Comparison of ENCODE assay signal across 15 cellular contexts in the genomic region with DNA sequence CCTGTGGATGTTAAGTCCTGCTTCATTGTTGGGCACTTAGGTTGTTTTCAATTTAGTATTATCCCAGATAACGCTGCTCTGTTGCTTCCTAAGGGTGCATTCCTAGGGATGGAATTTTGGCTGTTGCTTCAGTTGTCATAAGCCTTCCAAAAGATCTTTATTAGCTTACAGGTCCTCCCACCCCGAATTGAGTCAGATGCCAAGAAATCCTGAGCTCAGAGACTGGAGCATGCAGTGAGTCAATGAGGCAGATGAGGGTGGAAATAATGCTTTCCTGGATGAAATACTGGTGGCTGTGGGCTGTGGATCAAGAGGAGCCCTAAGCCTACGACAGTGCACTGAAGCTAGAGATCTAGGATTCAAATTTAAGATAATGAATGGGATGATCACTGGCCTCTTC. TPM values are rescaled to one million over a fixed set of nuclear protein-coding genes. Genes with fewer than 3 reads are reported as not detected.
DNase-seq lines count a peak whose midpoint lies in the region; ATAC-seq, FAIRE-seq and TF ChIP-seq lines count a peak whose summit lies in the region.
"Had no signal": no experiment of that assay in that cellular context is flagged by ENCODE, and none has a peak within 500 bp of the region (broad histone marks: within the 10 kb centered on the region; RNA-seq: fewer than 3 reads in every experiment).

No MANE protein-coding gene starts in this region.

- FAIRE-seq in astrocyte (lab: Jason Lieb, UNC) (peak; percentile 39), HepG2 (lab: Jason Lieb, UNC) (no peak)
- FAIRE-seq: H1 had no signal

- DNase-seq in GM23248, result peak; percentile 88
- DNase-seq in astrocyte (ENCODE audit: low read depth), result peak; percentile 88
- DNase-seq in foreskin keratinocyte, result peak; percentile 9 to 38
- no peak for DNase-seq in prostate gland (ENCODE audit: low spot score)
- DNase-seq in HepG2 (ENCODE audit: low spot score), result no peak
- DNase-seq: activated naive CD4-positive, alpha-beta T cell treated with anti-CD3 and anti-CD28 coated beads for 36 hours; GF-D8; NCI-H1105 treated with DMSO at 0.1 percent for 48 hours; ovary had no signal

- H3K4me2 ChIP-seq in GM23248 (ENCODE audit: unreplicated experiment) (peak overlapping the region; percentile 19), astrocyte (ENCODE audit: low read length) (peak overlapping the region; percentile 13), HepG2 (ENCODE audit: low read depth, low read length) (no peak overlapping the region)

- H3K4me1 ChIP-seq in GM23248 (ENCODE audit: insufficient read depth), result peaks cover 15% of the 10 kb centered on the region
- H3K4me1 ChIP-seq in astrocyte (ENCODE audit: insufficient read depth, low read length), result peaks cover 10% of the 10 kb centered on the region
- H3K4me1 ChIP-seq in foreskin keratinocyte, result no peaks in the 10 kb centered on the region
- H3K4me1 ChIP-seq in stomach smooth muscle (ENCODE audit: control insufficient read depth, insufficient read depth, low read length), result peaks cover 18% of the 10 kb centered on the region
- H3K4me1 ChIP-seq in prostate gland (replicated peaks), result no peaks in the 10 kb centered on the region
- no peaks in the 10 kb centered on the region for H3K4me1 ChIP-seq in HepG2 (ENCODE audit: insufficient read depth, low read length)

- no peaks in the 10 kb centered on the region for H3K27me3 ChIP-seq in GM23248 (replicated peaks; ENCODE audit: insufficient read depth)
- no peaks in the 10 kb centered on the region for H3K27me3 ChIP-seq in astrocyte (ENCODE audit: insufficient read depth, low read length)
- H3K27me3 ChIP-seq in foreskin keratinocyte, result no peaks in the 10 kb centered on the region
- no peaks in the 10 kb centered on the region for H3K27me3 ChIP-seq in stomach smooth muscle (ENCODE audit: control insufficient read depth in 1 of 2, insufficient read depth in 2 of 2, low read length in 2 of 2)
- no peaks in the 10 kb centered on the region for H3K27me3 ChIP-seq in prostate gland (replicated peaks; ENCODE audit: insufficient read depth)
- H3K27me3 ChIP-seq in HepG2 (ENCODE audit: control insufficient read depth in 1 of 2, insufficient read depth in 2 of 2, low read length in 2 of 2), result no peaks in the 10 kb centered on the region
- H3K27me3 ChIP-seq: ovary had no signal

- H3K79me2 ChIP-seq in GM23248 (ENCODE audit: insufficient read depth) (peaks cover 11% of the 10 kb centered on the region; the same call in 1 of the 2 replicates), astrocyte (ENCODE audit: insufficient read depth, low read length) (peaks cover 5% of the 10 kb centered on the region), HepG2 (ENCODE audit: insufficient read depth, low read length) (no peaks in the 10 kb centered on the region)

- no peak overlapping the region for H3K4me3 Mint-ChIP-seq in astrocyte (ENCODE audit: unreplicated experiment)
- H3K4me3 Mint-ChIP-seq: activated naive CD4-positive, alpha-beta T cell treated with anti-CD3 and anti-CD28 coated beads for 36 hours had no signal

- H3K4me1 Mint-ChIP-seq in astrocyte (ENCODE audit: low read depth, unreplicated experiment), result peaks cover 2% of the 10 kb centered on the region

- H2AFZ ChIP-seq in GM23248 (no peak overlapping the region), astrocyte (ENCODE audit: low read depth, low read length) (no peak overlapping the region), HepG2 (ENCODE audit: low read length) (no peak overlapping the region)

- H3K9me3 ChIP-seq in GM23248 (ENCODE audit: low read depth) (no peaks in the 10 kb centered on the region), astrocyte (ENCODE audit: insufficient read depth, low read depth, low read length) (no peaks in the 10 kb centered on the region), stomach smooth muscle (ENCODE audit: control insufficient read depth in 2 of 2, low read length in 2 of 2) (no peaks in the 10 kb centered on the region), prostate gland (no peaks in the 10 kb centered on the region), HepG2 (ENCODE audit: low read length) (no peaks in the 10 kb centered on the region)
- H3K9me3 ChIP-seq: ovary had no signal

- H4K20me1 ChIP-seq in GM23248 (ENCODE audit: insufficient read depth), result no peaks in the 10 kb centered on the region
- H4K20me1 ChIP-seq in astrocyte (ENCODE audit: insufficient read depth, low read length), result peaks cover 49% of the 10 kb centered on the region
- no peaks in the 10 kb centered on the region for H4K20me1 ChIP-seq in HepG2 (ENCODE audit: insufficient read depth, low read length)

- H3K9ac ChIP-seq in GM23248, result no peak overlapping the region
- no peak overlapping the region for H3K9ac ChIP-seq in astrocyte (ENCODE audit: low read length)
- H3K9ac ChIP-seq in stomach smooth muscle (ENCODE audit: low read length in 2 of 2), result no peak overlapping the region
- no peak overlapping the region for H3K9ac ChIP-seq in HepG2 (ENCODE audit: insufficient read depth, low read depth, low read length)

- no peaks in the 10 kb centered on the region for H3K9me3 Mint-ChIP-seq in astrocyte (ENCODE audit: unreplicated experiment)
- H3K9me3 Mint-ChIP-seq: activated naive CD4-positive, alpha-beta T cell treated with anti-CD3 and anti-CD28 coated beads for 36 hours had no signal

- H3K36me3 ChIP-seq in GM23248 (ENCODE audit: low read depth), result peaks cover 10% of the 10 kb centered on the region; the same call in 1 of the 2 replicates
- H3K36me3 ChIP-seq in astrocyte (ENCODE audit: insufficient read depth, low read length), result peaks cover 22% of the 10 kb centered on the region
- H3K36me3 ChIP-seq in stomach smooth muscle (ENCODE audit: control insufficient read depth in 2 of 2, insufficient read depth in 2 of 2, low read length in 2 of 2), result peaks cover 6 to 11% of the 10 kb centered on the region in 2 donors
- no peaks in the 10 kb centered on the region for H3K36me3 ChIP-seq in prostate gland
- H3K36me3 ChIP-seq in HepG2 (replicated peaks in 1 of 2; ENCODE audit: control insufficient read depth in 1 of 2, insufficient read depth in 2 of 2, low read length in 2 of 2), result peaks cover 13 to 44% of the 10 kb centered on the region in 2 experiments
- H3K36me3 ChIP-seq: ovary had no signal

- no peak for TF ChIP-seq POLR2A in prostate gland (IDR thresholded peaks at IDR 0.05)
- TF ChIP-seq POLR2A in HepG2 (IDR thresholded peaks at IDR 0.05; ENCODE audit: insufficient read depth in 1 of 2, low read depth in 2 of 2, low read length in 2 of 2), result no peak

- H3K9me2 ChIP-seq in GM23248 (ENCODE audit: insufficient read depth), result no peaks in the 10 kb centered on the region

- no peak for TF ChIP-seq EP300 in HepG2 (IDR thresholded peaks at IDR 0.05; ENCODE audit: low read depth in 2 of 2, low read length in 2 of 2)
- TF ChIP-seq EP300 in HepG2 (CRISPR knock-in tag; IDR thresholded peaks at IDR 0.05; ENCODE audit: borderline replicate concordance), result no peak

- intact Hi-C loops in prostate gland (cut with DNase I), result no loop called here
- intact Hi-C loops in HepG2 (cut with micrococcal nuclease; ENCODE audit: unreplicated experiment), result no loop called here

- TF ChIP-seq RAD21 in HepG2 (CRISPR knock-in tag; IDR thresholded peaks at IDR 0.05), result no peak

- in situ Hi-C loops in GM23248 (cut with MboI), result no loop called here
- in situ Hi-C loops in HepG2 (cut with HindIII; ENCODE audit: extremely low pct_ligation_motif_present, low pct_unique_long_range_greater_than_20kb), result no loop called here

- no peak for TF ChIP-seq CTCF in astrocyte (IDR thresholded peaks at IDR 0.05; ENCODE audit: insufficient read depth, low read depth, low read length)
- no peak for TF ChIP-seq CTCF in foreskin keratinocyte (conservative IDR thresholded peaks at IDR 0.05)
- no peak for TF ChIP-seq CTCF in prostate gland (IDR thresholded peaks at IDR 0.05)
- TF ChIP-seq CTCF in HepG2 (CRISPR knock-in tag; IDR thresholded peaks at IDR 0.05), result no peak

- CTCF ChIA-PET in HepG2 (lab: Yijun Ruan, JAX; ENCODE audit: low intra/inter-chr PET ratio, low total read pairs), result no interaction called here

- H3K4me3 ChIP-seq in GM23248, result no peak overlapping the region
- no peak overlapping the region for H3K4me3 ChIP-seq in astrocyte (ENCODE audit: insufficient read depth, low read depth, low read length)
- H3K4me3 ChIP-seq in stomach smooth muscle (ENCODE audit: low read length in 2 of 2), result no peak overlapping the region
- no peak overlapping the region for H3K4me3 ChIP-seq in prostate gland
- no peak overlapping the region for H3K4me3 ChIP-seq in HepG2 (replicated peaks in 1 of 3; ENCODE audit: insufficient read depth in 1 of 3, low read depth in 2 of 3, low read length in 3 of 3)
- H3K4me3 ChIP-seq: ovary, SK-N-MC had no signal

- POLR2A ChIA-PET in HepG2 (lab: Yijun Ruan, JAX), result no interaction called here

- BruUV-seq in HepG2 (replicated peaks; lab: Mats Ljungman, UMichigan), result no TSS peak

- H3K27ac ChIP-seq in GM23248, result peak overlapping the region; percentile 39
- H3K27ac ChIP-seq in astrocyte (ENCODE audit: low read depth, low read length), result no peak overlapping the region
- H3K27ac ChIP-seq in foreskin keratinocyte, result no peak overlapping the region
- H3K27ac ChIP-seq in stomach smooth muscle (ENCODE audit: low read length), result peak overlapping the region; percentile 66
- no peak overlapping the region for H3K27ac ChIP-seq in prostate gland
- no peak overlapping the region for H3K27ac ChIP-seq in HepG2 (ENCODE audit: extremely low read length, insufficient read depth, low read length)
- H3K27ac ChIP-seq: epithelial cell of prostate, ovary, SK-N-MC, VCaP had no signal

- no peaks in the 10 kb centered on the region for H3K27me3 Mint-ChIP-seq in astrocyte (ENCODE audit: low read depth, unreplicated experiment)

- H3F3A ChIP-seq in GM23248 (ENCODE audit: insufficient read depth), result peaks cover 13% of the 10 kb centered on the region

- ATAC-seq in foreskin keratinocyte (no peak), GM18519 (IDR thresholded peaks at IDR 0.05; ENCODE audit: low FRiP score, unreplicated experiment) (no peak), HepG2 (no peak)

- 9 to 14% methylated on average over 3 of the region's 3 CpGs for WGBS in GM23248 (ENCODE audit: low coverage in 1 of 2, low lambda C conversion rate in 2 of 2, missing lambda C conversion rate in 2 of 2), 2 experiments
- 23% methylated on average over 3 of the region's 3 CpGs for WGBS in prostate gland
- 92% methylated on average over 3 of the region's 3 CpGs for WGBS in HepG2 (ENCODE audit: low lambda C conversion rate)

- H3K27ac Mint-ChIP-seq in astrocyte (ENCODE audit: unreplicated experiment), result no peak overlapping the region
- H3K27ac Mint-ChIP-seq: activated naive CD4-positive, alpha-beta T cell treated with anti-CD3 and anti-CD28 coated beads for 36 hours had no signal

- H3K36me3 Mint-ChIP-seq in astrocyte (ENCODE audit: low read depth, unreplicated experiment), result peaks cover 23% of the 10 kb centered on the region

RNA-seq across cellular contexts. Expression of a gene that starts 10.7 kb away (rescaled TPM):
- 2.5 and 4.8 TPM in 2 replicates for total RNA-seq in GM23248 (2014; rRNA removed; shearing (Covaris generic))
- polyA plus RNA-seq in GM23248 (2016; fragmentation: Nextera tagmentation; extraction: Ambion mirVana) (0.14 and 0.44 TPM in 2 replicates), foreskin keratinocyte (0.74 and 0.89 TPM in 2 replicates), HepG2 (2011; rRNA removed) (12.6 and 12.8 TPM in 2 replicates)
- total RNA-seq in astrocyte (14.1 and 15.2 TPM in 2 replicates), foreskin keratinocyte (1.4 and 1.7 TPM in 2 replicates), prostate gland (10 to 100 TPM in 1 of 2 donors, 1 to 10 TPM in 1; 3.1 to 13.9 TPM), HepG2 (2016; rRNA removed; fragmentation: Illumina TruSeq; extraction: Trizol) (1.0 and 4.1 TPM in 2 replicates)
- total RNA-seq in HepG2 (2016; cell fraction: cytosol; rRNA removed; fragmentation: Illumina TruSeq; extraction: Trizol; ENCODE audit: low read depth), result 0.40 and 0.44 TPM in 2 replicates
- total RNA-seq in HepG2 (2016; cell fraction: insoluble cytoplasmic fraction; rRNA removed; fragmentation: Illumina TruSeq; extraction: Trizol), result 0.56 and 5.0 TPM in 2 replicates
- total RNA-seq in HepG2 (2016; cell fraction: membrane; rRNA removed; fragmentation: Illumina TruSeq; extraction: Trizol), result 0.83 and 0.93 TPM in 2 replicates
- 9.0 and 13.2 TPM in 2 replicates for total RNA-seq in HepG2 (2016; cell fraction: nucleus; rRNA removed; fragmentation: Illumina TruSeq; extraction: Trizol)
- 2.0 and 3.4 TPM in 2 replicates for polyA plus RNA-seq in HepG2 (2011; cell fraction: cytosol; rRNA removed)
- polyA plus RNA-seq in HepG2 (2011; cell fraction: nucleus; rRNA removed), result 74.1 and 107 TPM in 2 replicates
- polyA plus RNA-seq in HepG2 (2012), result 6.4 and 9.6 TPM in 2 replicates
- 0.65 and 0.94 TPM in 2 replicates for polyA plus RNA-seq in HepG2 (2016; cell fraction: cytosol; fragmentation: Illumina TruSeq; extraction: Trizol; ENCODE audit: low read depth)
- 0.89 and 1.3 TPM in 2 replicates for polyA plus RNA-seq in HepG2 (2016; cell fraction: insoluble cytoplasmic fraction; fragmentation: Illumina TruSeq; extraction: Trizol; ENCODE audit: low read depth)
- 1.1 and 1.4 TPM in 2 replicates for polyA plus RNA-seq in HepG2 (2016; cell fraction: membrane; fragmentation: Illumina TruSeq; extraction: Trizol; ENCODE audit: low read depth)
- polyA plus RNA-seq in HepG2 (2016; cell fraction: nucleus; fragmentation: Illumina TruSeq; extraction: Trizol; ENCODE audit: insufficient read depth, low read depth), result 40.3 and 43.0 TPM in 2 replicates
- 13.0 and 17.5 TPM in 2 replicates for polyA minus RNA-seq in HepG2 (2011; rRNA and poly(A)+ RNA removed; ENCODE audit: low replicate concordance)
- polyA minus RNA-seq in HepG2 (2011; cell fraction: cytosol; rRNA and poly(A)+ RNA removed), result 1.2 and 1.4 TPM in 2 replicates
- polyA minus RNA-seq in HepG2 (2011; cell fraction: nucleus; rRNA and poly(A)+ RNA removed), result 18.8 and 20.0 TPM in 2 replicates

RNA-seq across cellular contexts. Expression of a gene that starts 59.2 kb away (rescaled TPM):
- total RNA-seq in GM23248 (2014; rRNA removed; shearing (Covaris generic)), result 20.3 and 27.4 TPM in 2 replicates
- 18.1 and 19.9 TPM in 2 replicates for polyA plus RNA-seq in GM23248 (2016; fragmentation: Nextera tagmentation; extraction: Ambion mirVana)
- total RNA-seq in astrocyte, result 62.3 and 73.4 TPM in 2 replicates
- 21.6 and 24.4 TPM in 2 replicates for total RNA-seq in foreskin keratinocyte
- 26.1 and 26.8 TPM in 2 replicates for polyA plus RNA-seq in foreskin keratinocyte
- total RNA-seq in prostate gland, result 10 to 100 TPM; 32.4 to 48.0 TPM
- 18.9 and 28.6 TPM in 2 replicates for total RNA-seq in HepG2 (2016; rRNA removed; fragmentation: Illumina TruSeq; extraction: Trizol)
- 8.5 and 9.6 TPM in 2 replicates for total RNA-seq in HepG2 (2016; cell fraction: cytosol; rRNA removed; fragmentation: Illumina TruSeq; extraction: Trizol; ENCODE audit: low read depth)
- total RNA-seq in HepG2 (2016; cell fraction: insoluble cytoplasmic fraction; rRNA removed; fragmentation: Illumina TruSeq; extraction: Trizol), result 16.8 and 27.6 TPM in 2 replicates
- 14.5 and 17.2 TPM in 2 replicates for total RNA-seq in HepG2 (2016; cell fraction: membrane; rRNA removed; fragmentation: Illumina TruSeq; extraction: Trizol)
- 42.0 and 47.9 TPM in 2 replicates for total RNA-seq in HepG2 (2016; cell fraction: nucleus; rRNA removed; fragmentation: Illumina TruSeq; extraction: Trizol)
- 41.9 and 44.3 TPM in 2 replicates for polyA plus RNA-seq in HepG2 (2011; rRNA removed)
- polyA plus RNA-seq in HepG2 (2011; cell fraction: cytosol; rRNA removed), result 25.0 and 29.9 TPM in 2 replicates
- 100 and 122 TPM in 2 replicates for polyA plus RNA-seq in HepG2 (2011; cell fraction: nucleus; rRNA removed)
- 30.5 and 30.7 TPM in 2 replicates for polyA plus RNA-seq in HepG2 (2012)
- polyA plus RNA-seq in HepG2 (2016; cell fraction: cytosol; fragmentation: Illumina TruSeq; extraction: Trizol; ENCODE audit: low read depth), result 6.6 and 7.8 TPM in 2 replicates
- polyA plus RNA-seq in HepG2 (2016; cell fraction: insoluble cytoplasmic fraction; fragmentation: Illumina TruSeq; extraction: Trizol; ENCODE audit: low read depth), result 16.9 and 18.4 TPM in 2 replicates
- 12.1 and 14.4 TPM in 2 replicates for polyA plus RNA-seq in HepG2 (2016; cell fraction: membrane; fragmentation: Illumina TruSeq; extraction: Trizol; ENCODE audit: low read depth)
- polyA plus RNA-seq in HepG2 (2016; cell fraction: nucleus; fragmentation: Illumina TruSeq; extraction: Trizol; ENCODE audit: insufficient read depth, low read depth), result 57.4 and 74.3 TPM in 2 replicates
- 76.8 and 102 TPM in 2 replicates for polyA minus RNA-seq in HepG2 (2011; rRNA and poly(A)+ RNA removed; ENCODE audit: low replicate concordance)
- polyA minus RNA-seq in HepG2 (2011; cell fraction: cytosol; rRNA and poly(A)+ RNA removed), result 13.9 and 20.8 TPM in 2 replicates
- polyA minus RNA-seq in HepG2 (2011; cell fraction: nucleus; rRNA and poly(A)+ RNA removed), result 80.1 TPM in 2 replicates

RNA-seq across cellular contexts. Expression of a gene that starts 59.7 kb away (rescaled TPM):
- 0.38 and 4.6 TPM in 2 replicates for total RNA-seq in GM23248 (2014; rRNA removed; shearing (Covaris generic))
- polyA plus RNA-seq in GM23248 (2016; fragmentation: Nextera tagmentation; extraction: Ambion mirVana), result 3.3 and 3.9 TPM in 2 replicates
- 7.6 and 7.8 TPM in 2 replicates for total RNA-seq in astrocyte
- total RNA-seq in foreskin keratinocyte, result 3.7 and 4.4 TPM in 2 replicates
- 1.2 and 1.4 TPM in 2 replicates for polyA plus RNA-seq in foreskin keratinocyte
- 1 to 10 TPM; 4.9 to 7.7 TPM for total RNA-seq in prostate gland
- 6.3 and 7.5 TPM in 2 replicates for total RNA-seq in HepG2 (2016; rRNA removed; fragmentation: Illumina TruSeq; extraction: Trizol)
- total RNA-seq in HepG2 (2016; cell fraction: cytosol; rRNA removed; fragmentation: Illumina TruSeq; extraction: Trizol; ENCODE audit: low read depth), result 3.3 and 3.9 TPM in 2 replicates
- total RNA-seq in HepG2 (2016; cell fraction: insoluble cytoplasmic fraction; rRNA removed; fragmentation: Illumina TruSeq; extraction: Trizol), result 6.2 and 8.6 TPM in 2 replicates
- 2.8 and 3.2 TPM in 2 replicates for total RNA-seq in HepG2 (2016; cell fraction: membrane; rRNA removed; fragmentation: Illumina TruSeq; extraction: Trizol)
- total RNA-seq in HepG2 (2016; cell fraction: nucleus; rRNA removed; fragmentation: Illumina TruSeq; extraction: Trizol), result 26.2 and 30.4 TPM in 2 replicates
- polyA plus RNA-seq in HepG2 (2011; rRNA removed), result 2.7 and 3.4 TPM in 2 replicates
- polyA plus RNA-seq in HepG2 (2011; cell fraction: cytosol; rRNA removed), result 1.9 and 2.0 TPM in 2 replicates
- 9.8 and 10.5 TPM in 2 replicates for polyA plus RNA-seq in HepG2 (2011; cell fraction: nucleus; rRNA removed)
- polyA plus RNA-seq in HepG2 (2012), result 1.8 and 3.0 TPM in 2 replicates
- 0.81 and 1.0 TPM in 2 replicates for polyA plus RNA-seq in HepG2 (2016; cell fraction: cytosol; fragmentation: Illumina TruSeq; extraction: Trizol; ENCODE audit: low read depth)
- polyA plus RNA-seq in HepG2 (2016; cell fraction: insoluble cytoplasmic fraction; fragmentation: Illumina TruSeq; extraction: Trizol; ENCODE audit: low read depth), result 3.4 and 3.6 TPM in 2 replicates
- 0.71 and 2.2 TPM in 2 replicates for polyA plus RNA-seq in HepG2 (2016; cell fraction: membrane; fragmentation: Illumina TruSeq; extraction: Trizol; ENCODE audit: low read depth)
- polyA plus RNA-seq in HepG2 (2016; cell fraction: nucleus; fragmentation: Illumina TruSeq; extraction: Trizol; ENCODE audit: insufficient read depth, low read depth), result 7.4 and 7.6 TPM in 2 replicates
- 11.7 and 28.4 TPM in 2 replicates for polyA minus RNA-seq in HepG2 (2011; rRNA and poly(A)+ RNA removed; ENCODE audit: low replicate concordance)
- 2.0 and 3.7 TPM in 2 replicates for polyA minus RNA-seq in HepG2 (2011; cell fraction: cytosol; rRNA and poly(A)+ RNA removed)
- polyA minus RNA-seq in HepG2 (2011; cell fraction: nucleus; rRNA and poly(A)+ RNA removed), result 40.4 and 41.6 TPM in 2 replicates

Comparison
In these comparisons a context has a peak if more than half of its experiments do, and no peak if none do; other contexts are left out.
1. DNase-seq: peak in GM23248 (single experiment), astrocyte (single experiment) and foreskin keratinocyte (2 of 2); none in prostate gland (single experiment) and HepG2 (single experiment).
2. H3K27ac ChIP-seq: peak in GM23248 (single experiment) and stomach smooth muscle (single experiment); none in astrocyte (single experiment), foreskin keratinocyte (single experiment), prostate gland (0 of 2) and HepG2 (single experiment).